Comparison of ENCODE assay signal across 5 cellular contexts in the genomic region with DNA sequence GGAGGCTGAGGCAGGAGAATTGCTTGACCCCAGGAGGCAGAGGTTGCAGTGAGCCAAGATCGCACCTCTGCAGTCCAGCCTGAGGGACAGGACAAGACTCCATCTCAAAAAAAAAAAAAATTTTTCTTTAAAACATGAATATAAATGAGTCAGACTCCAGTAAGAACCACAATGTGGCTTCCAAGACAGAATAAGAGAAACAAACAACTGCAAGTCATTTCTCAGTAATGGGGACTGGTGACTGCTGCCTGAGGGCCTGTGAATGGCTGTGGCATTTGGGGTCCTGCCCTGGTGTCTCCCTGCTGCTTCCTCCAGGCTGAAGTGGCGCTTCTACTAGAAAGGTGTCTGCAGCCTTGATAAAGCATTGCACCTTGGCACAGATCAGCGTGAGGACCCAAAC.
DNase-seq lines count a peak whose midpoint lies in the region; ATAC-seq and TF ChIP-seq lines count a peak whose summit lies in the region.
"Not testable (repeated sequence)": the region's sequence is repeated elsewhere in the genome, so short reads cannot be mapped to it uniquely, and the experiment has no call there.

No MANE protein-coding gene starts in this region.

- not testable (repeated sequence) for H3K36me3 Mint-ChIP-seq in activated CD8-positive, alpha-beta memory T cell treated with anti-CD3 and anti-CD28 coated beads, Interleukin-2, amount 10 ng/mL, durations not matched to agents 7 days and 5 days; activated T-cell treated with anti-CD3 and anti-CD28 coated beads, Interleukin-2, amount 50 U/mL, for 72 hours (ENCODE audit: insufficient read depth in 2 of 2); activated T-helper 17 cell treated with anti-CD3 and anti-CD28 coated beads, Interleukin-2, amount 50 U/mL, for 72 hours (ENCODE audit: low read depth)

- peak; percentile 36 for ATAC-seq in activated CD8-positive, alpha-beta memory T cell treated with anti-CD3 and anti-CD28 coated beads, Interleukin-2, amount 10 ng/mL, durations not matched to agents 7 days and 5 days
- peak; percentile 58 to 60 for ATAC-seq in activated T-cell treated with anti-CD3 and anti-CD28 coated beads, Interleukin-2, amount 50 U/mL, for 72 hours (replicated peaks in 1 of 2)
- peak; percentile 23 for ATAC-seq in activated T-helper 17 cell treated with anti-CD3 and anti-CD28 coated beads, Interleukin-2, amount 50 U/mL, for 72 hours (replicated peaks)
- ATAC-seq in foreskin keratinocyte, result peak; percentile 86
- ATAC-seq in stimulated activated naive CD8-positive, alpha-beta T cell treated with anti-CD3 and anti-CD28 coated beads, Interleukin-15, amount 100 ng/mL, for 72 hours, result peak; percentile 60

- TF ChIP-seq CTCF in foreskin keratinocyte (conservative IDR thresholded peaks at IDR 0.05), result not testable (repeated sequence)

- H3K4me3 Mint-ChIP-seq in activated CD8-positive, alpha-beta memory T cell treated with anti-CD3 and anti-CD28 coated beads, Interleukin-2, amount 10 ng/mL, durations not matched to agents 7 days and 5 days; activated T-cell treated with anti-CD3 and anti-CD28 coated beads, Interleukin-2, amount 50 U/mL, for 72 hours; activated T-helper 17 cell treated with anti-CD3 and anti-CD28 coated beads, Interleukin-2, amount 50 U/mL, for 72 hours; stimulated activated naive CD8-positive, alpha-beta T cell treated with anti-CD3 and anti-CD28 coated beads, Interleukin-15, amount 100 ng/mL, for 72 hours: not testable (repeated sequence)

- H3K4me1 Mint-ChIP-seq in activated CD8-positive, alpha-beta memory T cell treated with anti-CD3 and anti-CD28 coated beads, Interleukin-2, amount 10 ng/mL, durations not matched to agents 7 days and 5 days; activated T-cell treated with anti-CD3 and anti-CD28 coated beads, Interleukin-2, amount 50 U/mL, for 72 hours (ENCODE audit: low read depth); activated T-helper 17 cell treated with anti-CD3 and anti-CD28 coated beads, Interleukin-2, amount 50 U/mL, for 72 hours; stimulated activated naive CD8-positive, alpha-beta T cell treated with anti-CD3 and anti-CD28 coated beads, Interleukin-15, amount 100 ng/mL, for 72 hours: not testable (repeated sequence)

- not testable (repeated sequence) for H3K27me3 ChIP-seq in foreskin keratinocyte

- CTCF ChIA-PET in activated CD8-positive, alpha-beta memory T cell treated with anti-CD3 and anti-CD28 coated beads, Interleukin-2, amount 10 ng/mL, durations not matched to agents 7 days and 5 days (lab: Charles Lee), result not testable (repeated sequence)

- H3K9me3 Mint-ChIP-seq in activated CD8-positive, alpha-beta memory T cell treated with anti-CD3 and anti-CD28 coated beads, Interleukin-2, amount 10 ng/mL, durations not matched to agents 7 days and 5 days (ENCODE audit: low read depth); activated T-cell treated with anti-CD3 and anti-CD28 coated beads, Interleukin-2, amount 50 U/mL, for 72 hours; activated T-helper 17 cell treated with anti-CD3 and anti-CD28 coated beads, Interleukin-2, amount 50 U/mL, for 72 hours; stimulated activated naive CD8-positive, alpha-beta T cell treated with anti-CD3 and anti-CD28 coated beads, Interleukin-15, amount 100 ng/mL, for 72 hours: not testable (repeated sequence)

- not testable (repeated sequence) for DNase-seq in activated CD8-positive, alpha-beta memory T cell treated with anti-CD3 and anti-CD28 coated beads, Interleukin-2, amount 10 ng/mL, durations not matched to agents 7 days and 5 days; activated T-cell treated with anti-CD3 and anti-CD28 coated beads, Interleukin-2, amount 50 U/mL, for 72 hours; foreskin keratinocyte; stimulated activated naive CD8-positive, alpha-beta T cell treated with anti-CD3 and anti-CD28 coated beads, Interleukin-15, amount 100 ng/mL, for 72 hours

- H3K4me1 ChIP-seq in foreskin keratinocyte, result not testable (repeated sequence)

- H3K27ac Mint-ChIP-seq in activated CD8-positive, alpha-beta memory T cell treated with anti-CD3 and anti-CD28 coated beads, Interleukin-2, amount 10 ng/mL, durations not matched to agents 7 days and 5 days; activated T-cell treated with anti-CD3 and anti-CD28 coated beads, Interleukin-2, amount 50 U/mL, for 72 hours; activated T-helper 17 cell treated with anti-CD3 and anti-CD28 coated beads, Interleukin-2, amount 50 U/mL, for 72 hours; stimulated activated naive CD8-positive, alpha-beta T cell treated with anti-CD3 and anti-CD28 coated beads, Interleukin-15, amount 100 ng/mL, for 72 hours: not testable (repeated sequence)

- H3K27me3 Mint-ChIP-seq in activated CD8-positive, alpha-beta memory T cell treated with anti-CD3 and anti-CD28 coated beads, Interleukin-2, amount 10 ng/mL, durations not matched to agents 7 days and 5 days; activated T-cell treated with anti-CD3 and anti-CD28 coated beads, Interleukin-2, amount 50 U/mL, for 72 hours (ENCODE audit: low read depth); activated T-helper 17 cell treated with anti-CD3 and anti-CD28 coated beads, Interleukin-2, amount 50 U/mL, for 72 hours; stimulated activated naive CD8-positive, alpha-beta T cell treated with anti-CD3 and anti-CD28 coated beads, Interleukin-15, amount 100 ng/mL, for 72 hours: not testable (repeated sequence)

- not testable (repeated sequence) for H3K27ac ChIP-seq in foreskin keratinocyte

Comparison
In these comparisons a context has a peak if more than half of its experiments do, and no peak if none do; other contexts are left out.
1. ATAC-seq: peak in every context shown above with its lines; median percentile 86 in foreskin keratinocyte; 60 in stimulated activated naive CD8-positive, alpha-beta T cell treated with anti-CD3 and anti-CD28 coated beads, Interleukin-15, amount 100 ng/mL, for 72 hours; 59 in activated T-cell treated with anti-CD3 and anti-CD28 coated beads, Interleukin-2, amount 50 U/mL, for 72 hours; 36 in activated CD8-positive, alpha-beta memory T cell treated with anti-CD3 and anti-CD28 coated beads, Interleukin-2, amount 10 ng/mL, durations not matched to agents 7 days and 5 days; 23 in activated T-helper 17 cell treated with anti-CD3 and anti-CD28 coated beads, Interleukin-2, amount 50 U/mL, for 72 hours.